Comparison of ENCODE assay signal across 8 cellular contexts in the genomic region with DNA sequence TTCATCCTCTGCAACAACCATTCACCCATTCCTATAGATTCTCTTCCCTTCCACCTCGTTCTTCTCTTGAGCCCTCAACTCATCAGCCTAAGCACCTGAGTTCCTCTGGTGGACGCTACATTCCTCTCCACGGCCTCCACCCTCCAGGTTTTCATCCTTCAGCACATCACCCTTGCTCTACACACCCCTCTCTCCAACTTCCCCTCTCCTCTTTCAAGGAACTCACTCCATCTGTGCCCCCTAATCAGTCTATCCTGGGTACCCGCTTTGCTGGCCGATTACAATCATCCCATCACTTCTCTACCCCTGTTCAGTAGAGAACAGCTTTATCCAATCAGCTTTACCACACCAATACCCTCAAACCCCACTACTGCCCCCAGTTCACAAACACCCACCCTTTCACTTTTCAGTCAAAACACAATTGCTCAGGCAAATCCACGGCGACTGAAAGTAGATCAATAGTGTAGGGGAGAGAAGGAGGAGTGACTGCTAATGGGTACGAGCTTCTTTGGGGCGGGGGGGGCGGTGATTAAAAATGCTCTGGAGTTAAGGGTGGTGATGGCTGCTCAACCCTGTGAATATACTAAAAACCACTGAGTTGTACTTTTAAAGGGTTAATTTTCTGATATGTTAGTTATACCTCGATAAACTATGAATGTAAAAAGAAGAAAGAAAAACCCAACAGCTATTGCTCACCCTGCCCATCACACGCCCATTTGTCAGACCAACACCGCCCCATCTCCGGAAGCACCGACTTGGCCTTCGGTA. TPM values are rescaled to one million over a fixed set of nuclear protein-coding genes. Genes with fewer than 3 reads are reported as not detected.
A peak's percentile ranks its signal among the peaks of the same experiment; 100 is the strongest.
DNase-seq lines count a peak whose midpoint lies in the region; ATAC-seq, FAIRE-seq and TF ChIP-seq lines count a peak whose summit lies in the region.

No MANE protein-coding gene starts in this region.

- no peak for FAIRE-seq in astrocyte (lab: Jason Lieb, UNC)
- FAIRE-seq in keratinocyte (lab: Jason Lieb, UNC), result no peak

- H3K4me3 ChIP-seq in astrocyte (ENCODE audit: insufficient read depth, low read depth, low read length) (peak overlapping the region; percentile 84), keratinocyte (ENCODE audit: control insufficient read depth in 2 of 3, extremely low read depth in 1 of 3, insufficient read depth in 2 of 3, low read depth in 1 of 3, low read length in 3 of 3) (peak overlapping the region; percentile 79 to 85 (median 80))

- peaks cover 58% of the 10 kb centered on the region for H3K4me1 Mint-ChIP-seq in CD4-positive, alpha-beta T cell (ENCODE audit: low read depth)
- peaks cover 10% of the 10 kb centered on the region for H3K4me1 Mint-ChIP-seq in astrocyte (ENCODE audit: low read depth, unreplicated experiment)

- H3K4me3 Mint-ChIP-seq in CD4-positive, alpha-beta T cell, result peak overlapping the region; percentile 95
- H3K4me3 Mint-ChIP-seq in astrocyte (ENCODE audit: unreplicated experiment), result peak overlapping the region; percentile 91

- no peaks in the 10 kb centered on the region for H3K9me3 ChIP-seq in CD4-positive, alpha-beta T cell (ENCODE audit: control insufficient read depth, low read length)
- H3K9me3 ChIP-seq in astrocyte (ENCODE audit: insufficient read depth, low read depth, low read length) (no peaks in the 10 kb centered on the region), keratinocyte (ENCODE audit: control insufficient read depth, low read depth, low read length) (no peaks in the 10 kb centered on the region)

- no peaks in the 10 kb centered on the region for H3K27me3 ChIP-seq in CD4-positive, alpha-beta T cell (ENCODE audit: control insufficient read depth, insufficient read depth, low read length)
- H3K27me3 ChIP-seq in astrocyte (ENCODE audit: insufficient read depth, low read length) (no peaks in the 10 kb centered on the region), keratinocyte (ENCODE audit: control insufficient read depth, extremely low read depth, insufficient read depth, low read length) (no peaks in the 10 kb centered on the region)

- peak overlapping the region; percentile 98 for H3K4me2 ChIP-seq in astrocyte (ENCODE audit: low read length)
- H3K4me2 ChIP-seq in keratinocyte (ENCODE audit: control insufficient read depth, extremely low read depth, insufficient read depth, low read depth, low read length), result peak overlapping the region; percentile 91

- TF ChIP-seq CTCF in CD4-positive, alpha-beta T cell (IDR thresholded peaks at IDR 0.05), result no peak
- no peak for TF ChIP-seq CTCF in astrocyte (IDR thresholded peaks at IDR 0.05; ENCODE audit: insufficient read depth, low read depth, low read length)
- TF ChIP-seq CTCF in keratinocyte (optimal IDR thresholded peaks at IDR 0.05 in 1 of 3, IDR thresholded peaks at IDR 0.05 in 1 of 3, conservative IDR thresholded peaks at IDR 0.05 in 1 of 3; ENCODE audit: extremely low read depth in 1 of 3, insufficient read depth in 2 of 3, low read length in 3 of 3), result no peak

- H3K36me3 ChIP-seq in astrocyte (ENCODE audit: insufficient read depth, low read length), result no peaks in the 10 kb centered on the region
- no peaks in the 10 kb centered on the region for H3K36me3 ChIP-seq in keratinocyte (ENCODE audit: control insufficient read depth in 2 of 2, extremely low read depth in 1 of 2, insufficient read depth in 2 of 2, low read length in 2 of 2)

- DNase-seq in CD4-positive, alpha-beta T cell, result peak in 5 of 10 experiments; percentile 4 to 13 (median 7)
- DNase-seq in NCI-H526 treated with DMSO at 0.1 percent for 48 hours (lab: John Stamatoyannopoulos, UW) (peak; percentile 26), astrocyte (ENCODE audit: low read depth) (peak; percentile 13), keratinocyte (ENCODE audit: low read depth, low spot score) (no peak), H4 (ENCODE audit: low spot score) (no peak)
- DNase-seq in stimulated activated CD4-positive, alpha-beta T cell treated with anti-CD3 and anti-CD28 coated beads, Interleukin-2, amount 100 ng/mL, for 24 hours, result peak; percentile 42 to 48

- no peaks in the 10 kb centered on the region for H3K27me3 Mint-ChIP-seq in CD4-positive, alpha-beta T cell
- H3K27me3 Mint-ChIP-seq in astrocyte (ENCODE audit: low read depth, unreplicated experiment), result no peaks in the 10 kb centered on the region

- peaks cover 8% of the 10 kb centered on the region for H3K36me3 Mint-ChIP-seq in CD4-positive, alpha-beta T cell (ENCODE audit: low read depth)
- H3K36me3 Mint-ChIP-seq in astrocyte (ENCODE audit: low read depth, unreplicated experiment), result no peaks in the 10 kb centered on the region

- no peaks in the 10 kb centered on the region for H3K9me1 ChIP-seq in keratinocyte (ENCODE audit: control insufficient read depth, extremely low read depth, insufficient read depth, low read length)

- peak overlapping the region; percentile 93 for H3K9ac ChIP-seq in astrocyte (ENCODE audit: low read length)
- peak overlapping the region; percentile 86 for H3K9ac ChIP-seq in keratinocyte (ENCODE audit: control insufficient read depth, extremely low read depth, insufficient read depth, low read length)

- POLR2A ChIA-PET in CD4-positive, alpha-beta T cell (lab: Charles Lee), result interaction anchor here (1.5 to 3.8 kb wide), 2 partner anchors 12 to 27 kb away, joined by 3 to 44 read pairs; a partner anchor contains a TSS

- H4K20me1 ChIP-seq in astrocyte (ENCODE audit: insufficient read depth, low read length), result peaks cover 21% of the 10 kb centered on the region
- H4K20me1 ChIP-seq in keratinocyte (ENCODE audit: control insufficient read depth, extremely low read depth, insufficient read depth, low read length), result no peaks in the 10 kb centered on the region

- H3K9me3 Mint-ChIP-seq in CD4-positive, alpha-beta T cell, result no peaks in the 10 kb centered on the region
- no peaks in the 10 kb centered on the region for H3K9me3 Mint-ChIP-seq in astrocyte (ENCODE audit: unreplicated experiment)

- dilution Hi-C loops in keratinocyte (cut with MboI; ENCODE audit: extremely low pct_ligation_motif_present, low sequenced_read_pairs), result no loop called here

- H3K27ac Mint-ChIP-seq in CD4-positive, alpha-beta T cell, result peak overlapping the region; percentile 87
- H3K27ac Mint-ChIP-seq in astrocyte (ENCODE audit: unreplicated experiment), result peak overlapping the region; percentile 21

- H2AFZ ChIP-seq in astrocyte (ENCODE audit: low read depth, low read length) (peak overlapping the region; percentile 97), keratinocyte (ENCODE audit: control insufficient read depth, low read length) (peak overlapping the region; percentile 86)

- H3K4me1 ChIP-seq in astrocyte (ENCODE audit: insufficient read depth, low read length) (peaks cover 10% of the 10 kb centered on the region), keratinocyte (ENCODE audit: control insufficient read depth, extremely low read depth, insufficient read depth, low read length) (peaks cover 9% of the 10 kb centered on the region)

- peak; percentile 9 for ATAC-seq in CD4-positive, alpha-beta T cell (ENCODE audit: poor library complexity)
- peak; percentile 34 for ATAC-seq in GM21447 (IDR thresholded peaks at IDR 0.05; ENCODE audit: unreplicated experiment)
- ATAC-seq in HG02588 (IDR thresholded peaks at IDR 0.05; ENCODE audit: unreplicated experiment), result no peak

- CTCF ChIA-PET in CD4-positive, alpha-beta T cell (lab: Charles Lee), result interaction anchor here (0.5 to 2.6 kb wide), 6 partner anchors 8 to 194 kb away, joined by 3 to 9 read pairs (median 4); no protein-coding TSS in a partner anchor

- H3K27ac ChIP-seq in CD4-positive, alpha-beta T cell (ENCODE audit: low read depth, low read length), result peak overlapping the region; percentile 54
- H3K27ac ChIP-seq in astrocyte (ENCODE audit: low read depth, low read length) (no peak overlapping the region), keratinocyte (ENCODE audit: control insufficient read depth, insufficient read depth, low read length) (peak overlapping the region; percentile 66)

- intact Hi-C loops in CD4-positive, alpha-beta T cell (cut with DNase I, micrococcal nuclease), result loop anchor here (1.0 to 10.0 kb wide), 4 partner anchors 27 to 515 kb away; a partner anchor contains a TSS

- H3K79me2 ChIP-seq in astrocyte (ENCODE audit: insufficient read depth, low read length) (peaks cover 40% of the 10 kb centered on the region), keratinocyte (ENCODE audit: control insufficient read depth, insufficient read depth, low read length) (peaks cover 34% of the 10 kb centered on the region)

RNA-seq across cellular contexts. Expression of a gene that starts 0.9 kb away (rescaled TPM):
- total RNA-seq in CD4-positive, alpha-beta T cell, result 10 to 100 TPM; 45.3 to 48.2 TPM
- 55.2 and 57.7 TPM in 2 replicates for total RNA-seq in astrocyte
- polyA plus RNA-seq in keratinocyte, result 26.0 to 52.9 TPM (median 46.0 TPM) in 3 replicates
- polyA plus RNA-seq in keratinocyte (2011; ENCODE audit: low read depth), result 34.9 TPM
- 22.4 and 55.7 TPM in 2 replicates for polyA plus RNA-seq in keratinocyte (2011; cell fraction: cytosol; rRNA removed)
- 17.0 and 17.4 TPM in 2 replicates for polyA plus RNA-seq in keratinocyte (2011; cell fraction: nucleus; rRNA removed)
- polyA plus RNA-seq in keratinocyte (2012; ENCODE audit: low replicate concordance), result 28.1 and 33.6 TPM in 2 replicates
- 51.9 to 67.9 TPM (median 58.9 TPM) in 3 replicates for polyA minus RNA-seq in keratinocyte
- polyA minus RNA-seq in keratinocyte (2011; cell fraction: cytosol; rRNA and poly(A)+ RNA removed), result 46.6 TPM
- polyA minus RNA-seq in keratinocyte (2011; cell fraction: nucleus; rRNA and poly(A)+ RNA removed), result 68.8 and 95.8 TPM in 2 replicates
- total RNA-seq in H4 (2014; rRNA removed; shearing (Covaris generic)), result 54.3 and 67.7 TPM in 2 replicates

RNA-seq across cellular contexts. Expression of a gene that starts 27.4 kb away (rescaled TPM):
- 10 to 100 TPM; 38.2 to 40.1 TPM for total RNA-seq in CD4-positive, alpha-beta T cell
- 40.0 and 40.3 TPM in 2 replicates for total RNA-seq in astrocyte
- 22.7 to 35.7 TPM (median 23.5 TPM) in 3 replicates for polyA plus RNA-seq in keratinocyte
- 7.7 TPM for polyA plus RNA-seq in keratinocyte (2011; ENCODE audit: low read depth)
- polyA plus RNA-seq in keratinocyte (2011; cell fraction: cytosol; rRNA removed), result 32.6 and 42.6 TPM in 2 replicates
- 12.0 and 20.0 TPM in 2 replicates for polyA plus RNA-seq in keratinocyte (2011; cell fraction: nucleus; rRNA removed)
- polyA plus RNA-seq in keratinocyte (2012; ENCODE audit: low replicate concordance), result 23.3 and 31.9 TPM in 2 replicates
- 0.79 to 1.6 TPM (median 0.93 TPM) in 3 replicates for polyA minus RNA-seq in keratinocyte
- polyA minus RNA-seq in keratinocyte (2011; cell fraction: cytosol; rRNA and poly(A)+ RNA removed), result 10.7 TPM
- polyA minus RNA-seq in keratinocyte (2011; cell fraction: nucleus; rRNA and poly(A)+ RNA removed), result 1.3 and 2.2 TPM in 2 replicates
- 50.1 and 74.5 TPM in 2 replicates for total RNA-seq in H4 (2014; rRNA removed; shearing (Covaris generic))

RNA-seq across cellular contexts. Expression of a gene that starts 32.7 kb away (rescaled TPM):
- 1,000 to 10,000 TPM; 3,011 to 3,031 TPM for total RNA-seq in CD4-positive, alpha-beta T cell
- total RNA-seq in astrocyte, result 1,498 and 1,636 TPM in 2 replicates
- polyA plus RNA-seq in keratinocyte, result 3,809 to 4,739 TPM (median 4,388 TPM) in 3 replicates
- polyA plus RNA-seq in keratinocyte (2011; ENCODE audit: low read depth), result 1,486 TPM
- polyA plus RNA-seq in keratinocyte (2011; cell fraction: cytosol; rRNA removed), result 5,028 and 6,018 TPM in 2 replicates
- polyA plus RNA-seq in keratinocyte (2011; cell fraction: nucleus; rRNA removed), result 1,341 and 1,534 TPM in 2 replicates
- 3,209 and 5,443 TPM in 2 replicates for polyA plus RNA-seq in keratinocyte (2012; ENCODE audit: low replicate concordance)
- polyA minus RNA-seq in keratinocyte, result 593 to 1,842 TPM (median 1,476 TPM) in 3 replicates
- polyA minus RNA-seq in keratinocyte (2011; cell fraction: cytosol; rRNA and poly(A)+ RNA removed), result 1,010 TPM
- 213 and 300 TPM in 2 replicates for polyA minus RNA-seq in keratinocyte (2011; cell fraction: nucleus; rRNA and poly(A)+ RNA removed)
- 2,388 and 2,408 TPM in 2 replicates for total RNA-seq in H4 (2014; rRNA removed; shearing (Covaris generic))

Comparison
In these comparisons a context has a peak if more than half of its experiments do, and no peak if none do; other contexts are left out.
1. DNase-seq: peak in NCI-H526 treated with DMSO at 0.1 percent for 48 hours (single experiment), astrocyte (single experiment) and stimulated activated CD4-positive, alpha-beta T cell treated with anti-CD3 and anti-CD28 coated beads, Interleukin-2, amount 100 ng/mL, for 24 hours (2 of 2); none in keratinocyte (single experiment) and H4 (single experiment).